1 cellular context compared by ENCODE assay signal in genomic region chr10:120938822-120939221, GRCh38.
TF ChIP-seq lines count a peak whose summit lies in the region.

No MANE protein-coding gene starts in this region.

TF ChIP-seq in H1, 55 proteins besides CTCF, POLR2A, EP300 and RAD21 (continued from another document):
- TF ChIP-seq E2F6 (IDR thresholded peaks at IDR 0.05) (no peak), POU5F1 (IDR thresholded peaks at IDR 0.05; ENCODE audit: low read depth, low read length) (no peak), MAFK (IDR thresholded peaks at IDR 0.05; ENCODE audit: low read depth, low read length) (no peak)
